Comparison of ENCODE assay signal across 2 cellular contexts in the genomic region with DNA sequence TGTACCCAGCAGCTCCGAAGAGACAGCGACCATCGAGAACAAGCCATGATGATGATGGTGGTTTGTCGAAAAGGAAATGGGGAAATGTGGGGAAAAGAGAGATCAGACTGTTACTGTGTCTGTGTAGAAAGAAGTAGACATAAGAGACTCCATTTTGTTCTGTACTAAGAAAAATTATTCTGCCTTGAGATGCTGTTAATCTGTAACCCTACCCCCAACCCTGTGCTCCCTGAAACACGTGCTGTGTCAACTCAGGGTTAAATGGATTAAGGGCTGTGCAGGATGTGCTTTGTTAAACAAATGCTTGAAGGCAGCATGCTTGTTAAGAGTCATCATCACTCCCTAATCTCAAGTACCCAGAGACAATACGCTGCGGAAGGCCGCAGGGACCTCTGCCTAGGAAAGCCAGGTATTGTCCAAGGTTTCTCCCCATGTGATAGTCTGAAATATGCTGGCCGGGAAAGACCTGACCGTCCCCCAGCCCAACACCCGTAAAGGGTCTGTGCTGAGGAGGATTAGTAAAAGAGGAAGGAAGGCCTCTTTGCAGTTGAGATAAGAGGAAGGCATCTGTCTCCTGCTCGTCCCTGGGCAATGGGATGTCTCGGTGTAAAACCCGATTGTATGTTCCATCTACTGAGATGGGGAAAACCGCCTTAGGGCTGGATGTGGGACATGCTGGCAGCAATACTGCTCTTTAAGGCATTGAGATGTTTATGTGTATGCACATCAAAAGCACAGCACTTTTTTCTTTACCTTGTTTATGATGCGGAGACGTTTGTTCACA.
TF ChIP-seq lines count a peak whose summit lies in the region.

No MANE protein-coding gene starts in this region.

TF ChIP-seq in HEK293, 187 proteins besides CTCF, POLR2A, EP300 and RAD21:
- peak; percentile 74 for TF ChIP-seq WT1 (tag by site-specific recombination; IDR thresholded peaks at IDR 0.05)

TF ChIP-seq in H1, 55 proteins besides CTCF, POLR2A, EP300 and RAD21:
- TF ChIP-seq, protein P1, sequence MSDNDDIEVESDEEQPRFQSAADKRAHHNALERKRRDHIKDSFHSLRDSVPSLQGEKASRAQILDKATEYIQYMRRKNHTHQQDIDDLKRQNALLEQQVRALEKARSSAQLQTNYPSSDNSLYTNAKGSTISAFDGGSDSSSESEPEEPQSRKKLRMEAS (IDR thresholded peaks at IDR 0.05) = peak; percentile 35; the same call in 1 of the 2 replicates
- TF ChIP-seq ASH2L (IDR thresholded peaks at IDR 0.05; ENCODE audit: low read length) = peak; percentile 41
TF ChIP-seq in H1: peak in this region for 2; not testable (repeated sequence) for 53.
